In genomic region chr20:63973636-63974401, GRCh38 we compare ENCODE assay signal across 8 cellular contexts. TPM values are rescaled to one million over a fixed set of nuclear protein-coding genes. Genes with fewer than 3 reads are reported as not detected.
DNase-seq lines count a peak whose midpoint lies in the region; ATAC-seq, FAIRE-seq and TF ChIP-seq lines count a peak whose summit lies in the region.

No MANE protein-coding gene starts in this region.

- peak; percentile 99 for TF ChIP-seq CTCF in chondrocyte (IDR thresholded peaks at IDR 0.05)
- peak; percentile 99 for TF ChIP-seq CTCF in kidney (IDR thresholded peaks at IDR 0.05; ENCODE audit: borderline replicate concordance, extremely low read depth, insufficient read depth)

- DNase-seq in C1 segment of cervical spinal cord (lab: John Stamatoyannopoulos, UW) (peak in 12 of 14 donors; percentile 48 to 88 (median 74)), H7 (peak; percentile 97), NCI-H345 (lab: John Stamatoyannopoulos, UW) (peak; percentile 84), chondrocyte (ENCODE audit: low spot score) (peak; percentile 95), kidney (peak; percentile 96)
- DNase-seq in activated CD4-positive, alpha-beta T cell treated with anti-CD3 and anti-CD28 coated beads for 24 hours (ENCODE audit: low read depth in 2 of 2): peak; percentile 64 to 76
- DNase-seq in stimulated activated CD4-positive, alpha-beta T cell treated with anti-CD3 and anti-CD28 coated beads, Interleukin-15, amount 100 ng/mL, for 1 hour (ENCODE audit: low read depth in 1 of 2, low spot score in 1 of 2): peak; percentile 61 to 80

- H3K4me1 Mint-ChIP-seq in chondrocyte (ENCODE audit: low read depth): peaks cover 28% of the 10 kb centered on the region

- peaks cover 10% of the 10 kb centered on the region for H3K27me3 ChIP-seq in H7 (ENCODE audit: control insufficient read depth, insufficient read depth, low read length)

- H3K4me3 ChIP-seq in H7 (ENCODE audit: insufficient read depth, low read depth, low read length) (peak overlapping the region; percentile 53), kidney (ENCODE audit: low read length in 2 of 2) (peak overlapping the region; percentile 16 to 33)

- no peak for ATAC-seq in HG03139 (IDR thresholded peaks at IDR 0.05; ENCODE audit: unreplicated experiment)

- no peaks in the 10 kb centered on the region for H3K9me3 Mint-ChIP-seq in chondrocyte (ENCODE audit: low read depth)

- H3K4me3 Mint-ChIP-seq in chondrocyte (ENCODE audit: unreplicated experiment): peak overlapping the region; percentile 64

- no peaks in the 10 kb centered on the region for H3K36me3 Mint-ChIP-seq in chondrocyte (ENCODE audit: low read depth)

- intact Hi-C loops in kidney (cut with DNase I): no loop called here

- peak overlapping the region; percentile 79 for H3K27ac Mint-ChIP-seq in chondrocyte (ENCODE audit: unreplicated experiment)

- peaks cover 2 to 14% of the 10 kb centered on the region in 2 donors for H3K4me1 ChIP-seq in kidney (ENCODE audit: control insufficient read depth in 1 of 2, insufficient read depth in 1 of 2, low read depth in 1 of 2, low read length in 2 of 2)

- H3K36me3 ChIP-seq in H7 (replicated peaks; ENCODE audit: control insufficient read depth, insufficient read depth, low read length): no peaks in the 10 kb centered on the region
- peaks cover 0 to 3% of the 10 kb centered on the region in 2 donors for H3K36me3 ChIP-seq in kidney (ENCODE audit: control insufficient read depth in 1 of 2, insufficient read depth in 2 of 2, low read length in 2 of 2)

- H3K9ac ChIP-seq in kidney (ENCODE audit: low read length in 2 of 2): peak overlapping the region in 1 of 2 donors; percentile 17

- no peak overlapping the region for H3K27ac ChIP-seq in kidney (ENCODE audit: low read depth in 2 of 2, low read length in 2 of 2)

- no peaks in the 10 kb centered on the region for H3K9me3 ChIP-seq in kidney (ENCODE audit: control insufficient read depth in 1 of 2, low read length in 2 of 2)

- FAIRE-seq in kidney (lab: Jason Lieb, UNC): no peak

- no peaks in the 10 kb centered on the region for H3K27me3 Mint-ChIP-seq in chondrocyte (ENCODE audit: low read depth)

RNA-seq across cellular contexts. Expression of gene ZNF512B, which starts 4.1 kb away (rescaled TPM):
- 13.3 and 15.5 TPM in 2 replicates for total RNA-seq in H7 (2014; rRNA removed; shearing (Covaris generic))
- total RNA-seq in chondrocyte (36.5 to 44.3 TPM (median 37.2 TPM) in 3 replicates), kidney (19.2 TPM)
- 8.6 TPM for polyA plus RNA-seq in kidney (ENCODE audit: insufficient read depth, low read depth, low replicate concordance)

RNA-seq across cellular contexts. Expression of gene SAMD10, which starts 5.6 kb away (rescaled TPM):
- 3.8 and 5.7 TPM in 2 replicates for total RNA-seq in H7 (2014; rRNA removed; shearing (Covaris generic))
- total RNA-seq in chondrocyte (3.8 to 4.7 TPM (median 4.3 TPM) in 3 replicates), kidney (7.9 TPM)
- 8.5 TPM for polyA plus RNA-seq in kidney (ENCODE audit: insufficient read depth, low read depth, low replicate concordance)

RNA-seq across cellular contexts. Expression of gene PRPF6, which starts 7.1 kb away (rescaled TPM):
- total RNA-seq in H7 (2014; rRNA removed; shearing (Covaris generic)): 70.8 and 75.3 TPM in 2 replicates
- 49.0 to 56.6 TPM (median 49.5 TPM) in 3 replicates for total RNA-seq in chondrocyte
- 73.3 TPM for total RNA-seq in kidney
- polyA plus RNA-seq in kidney (ENCODE audit: insufficient read depth, low read depth, low replicate concordance): 51.3 TPM

RNA-seq across cellular contexts. Expression of gene UCKL1, which starts 17.6 kb away (rescaled TPM):
- 21.8 and 26.6 TPM in 2 replicates for total RNA-seq in H7 (2014; rRNA removed; shearing (Covaris generic))
- 24.3 to 27.5 TPM (median 27.2 TPM) in 3 replicates for total RNA-seq in chondrocyte
- 39.8 TPM for total RNA-seq in kidney
- 39.3 TPM for polyA plus RNA-seq in kidney (ENCODE audit: insufficient read depth, low read depth, low replicate concordance)
